ENCODE assay signal across 8 cellular contexts in genomic region chr6:46848684-46849360, GRCh38. TPM values are rescaled to one million over a fixed set of nuclear protein-coding genes. Genes with fewer than 3 reads are reported as not detected.
DNase-seq lines count a peak whose midpoint lies in the region; ATAC-seq, FAIRE-seq and TF ChIP-seq lines count a peak whose summit lies in the region.

No MANE protein-coding gene starts in this region.

- H3K27ac Mint-ChIP-seq in progenitor cell of endocrine pancreas, result no peak overlapping the region

- 6% methylated on average over 25 of the region's 25 CpGs for WGBS in heart right ventricle, 2 donors

- no peaks in the 10 kb centered on the region for H3K9me2 ChIP-seq in SU-DHL-6 (replicated peaks; ENCODE audit: insufficient read depth, low read length)

- no peaks in the 10 kb centered on the region for H4K20me1 ChIP-seq in SU-DHL-6 (ENCODE audit: low read depth, low read length)

- H3K4me3 ChIP-seq in MG63 (no peak overlapping the region), SU-DHL-6 (ENCODE audit: insufficient read depth, low read length, poor library complexity, severe bottlenecking) (no peak overlapping the region), adipocyte (ENCODE audit: low read length) (peak overlapping the region; percentile 35), heart right ventricle (peak overlapping the region in 4 of 10 donors; percentile 17 to 32 (median 22))

- H3K27me3 ChIP-seq in MG63 (no peaks in the 10 kb centered on the region), SU-DHL-6 (ENCODE audit: low read length) (no peaks in the 10 kb centered on the region), adipocyte (replicated peaks; ENCODE audit: control insufficient read depth, insufficient read depth, low read length) (no peaks in the 10 kb centered on the region), heart right ventricle (no peaks in the 10 kb centered on the region)

- H3K36me3 ChIP-seq in MG63 (no peaks in the 10 kb centered on the region), SU-DHL-6 (ENCODE audit: low read length) (no peaks in the 10 kb centered on the region), adipocyte (ENCODE audit: control insufficient read depth, insufficient read depth, low read length, severe bottlenecking) (no peaks in the 10 kb centered on the region), heart right ventricle (peaks cover 0 to 2% (median 0%) of the 10 kb centered on the region in 9 donors)

- H3K4me2 ChIP-seq in SU-DHL-6 (ENCODE audit: low read depth, low read length, poor library complexity, severe bottlenecking), result peak overlapping the region; percentile 22

- TF ChIP-seq POLR2A in H54 (IDR thresholded peaks at IDR 0.05; ENCODE audit: low read depth, low read length), result no peak

- no peak overlapping the region for H3K9ac ChIP-seq in SU-DHL-6 (ENCODE audit: low read length)
- peak overlapping the region; percentile 50 for H3K9ac ChIP-seq in adipocyte (ENCODE audit: low read length)

- peak overlapping the region; percentile 55 for H3K4me3 Mint-ChIP-seq in progenitor cell of endocrine pancreas (ENCODE audit: low read depth)

- peak; percentile 90 to 97 (median 94) for ATAC-seq in heart right ventricle

- peak; percentile 50 for DNase-seq in G401 (ENCODE audit: low spot score)
- DNase-seq in H54 (ENCODE audit: insufficient read length, low spot score), result peak; percentile 74
- DNase-seq in MG63, result peak; percentile 64
- DNase-seq in adipocyte (ENCODE audit: low read depth), result peak; percentile 91
- DNase-seq in heart right ventricle, result peak; percentile 83 to 88
- DNase-seq in progenitor cell of endocrine pancreas (ENCODE audit: low spot score, unreplicated experiment), result peak; percentile 77
- DNase-seq in urothelium cell line (ENCODE audit: low spot score), result peak; percentile 86

- H3K36me3 Mint-ChIP-seq in progenitor cell of endocrine pancreas (ENCODE audit: insufficient read depth), result no peaks in the 10 kb centered on the region

- H3F3A ChIP-seq in SU-DHL-6 (ENCODE audit: insufficient read depth), result no peaks in the 10 kb centered on the region

- intact Hi-C loops in heart right ventricle (cut with DNase I), result loop anchor here (1.0 to 10.0 kb wide), 13 partner anchors 138 to 466 kb away; partner anchors contain the start of genes TNFRSF21 (in 2 of the 10) and ADGRF1 (in 1 of the 10)

- no peaks in the 10 kb centered on the region for H3K9me3 ChIP-seq in MG63
- H3K9me3 ChIP-seq in SU-DHL-6 (ENCODE audit: insufficient read depth, low read length), result peaks cover 6% of the 10 kb centered on the region; the same call in 1 of the 2 replicates
- no peaks in the 10 kb centered on the region for H3K9me3 ChIP-seq in adipocyte (ENCODE audit: control insufficient read depth, low read length)
- H3K9me3 ChIP-seq in heart right ventricle, result no peaks in the 10 kb centered on the region

- FAIRE-seq in H54 (lab: Jason Lieb, UNC) (peak; percentile 85), urothelium cell line (lab: Jason Lieb, UNC) (peak; percentile 17)

- peaks cover 42% of the 10 kb centered on the region for H3K27me3 Mint-ChIP-seq in progenitor cell of endocrine pancreas

- in situ Hi-C loops in G401 (cut with HindIII; ENCODE audit: low sequenced_read_pairs), result no loop called here

- no peaks in the 10 kb centered on the region for H3K79me2 ChIP-seq in SU-DHL-6 (ENCODE audit: insufficient read depth, low read length)

- H3K4me1 ChIP-seq in adipocyte (ENCODE audit: control insufficient read depth, insufficient read depth, low read length) (peaks cover 13% of the 10 kb centered on the region), heart right ventricle (peaks cover 4 to 54% (median 38%) of the 10 kb centered on the region in 9 donors)

- peaks cover 3% of the 10 kb centered on the region for H3K4me1 Mint-ChIP-seq in progenitor cell of endocrine pancreas (ENCODE audit: low read depth)

- H3K27ac ChIP-seq in SU-DHL-6 (ENCODE audit: low read depth, low read length) (no peak overlapping the region), heart right ventricle (peak overlapping the region in 2 of 10 donors; percentile 21 to 51)

- H3K9me3 Mint-ChIP-seq in progenitor cell of endocrine pancreas (ENCODE audit: low read depth), result no peaks in the 10 kb centered on the region

- peak overlapping the region; percentile 66 for H2AFZ ChIP-seq in SU-DHL-6 (ENCODE audit: low read depth, low read length, severe bottlenecking)

- TF ChIP-seq CTCF in SU-DHL-6 (IDR thresholded peaks at IDR 0.05; ENCODE audit: insufficient read depth, low read length, poor library complexity, severe bottlenecking) (peak; percentile 99), heart right ventricle (IDR thresholded peaks at IDR 0.05) (peak; percentile 93 to 99 (median 99)), progenitor cell of endocrine pancreas (IDR thresholded peaks at IDR 0.05; ENCODE audit: unreplicated experiment) (peak; percentile 99)

RNA-seq across cellular contexts. Expression of gene MEP1A, which starts 55.6 kb away (rescaled TPM):
- total RNA-seq in G401 (2014; rRNA removed; shearing (Covaris generic)), result not detected in 2 replicates
- total RNA-seq in MG63 (2014; rRNA removed; shearing (Covaris generic); ENCODE audit: low replicate concordance), result not detected in 2 replicates
- total RNA-seq in heart right ventricle (not detected), progenitor cell of endocrine pancreas (2.6 and 4.1 TPM in 2 replicates)
- polyA plus RNA-seq in heart right ventricle, result not detected
